18 cellular contexts compared by ENCODE assay signal in the genomic region with DNA sequence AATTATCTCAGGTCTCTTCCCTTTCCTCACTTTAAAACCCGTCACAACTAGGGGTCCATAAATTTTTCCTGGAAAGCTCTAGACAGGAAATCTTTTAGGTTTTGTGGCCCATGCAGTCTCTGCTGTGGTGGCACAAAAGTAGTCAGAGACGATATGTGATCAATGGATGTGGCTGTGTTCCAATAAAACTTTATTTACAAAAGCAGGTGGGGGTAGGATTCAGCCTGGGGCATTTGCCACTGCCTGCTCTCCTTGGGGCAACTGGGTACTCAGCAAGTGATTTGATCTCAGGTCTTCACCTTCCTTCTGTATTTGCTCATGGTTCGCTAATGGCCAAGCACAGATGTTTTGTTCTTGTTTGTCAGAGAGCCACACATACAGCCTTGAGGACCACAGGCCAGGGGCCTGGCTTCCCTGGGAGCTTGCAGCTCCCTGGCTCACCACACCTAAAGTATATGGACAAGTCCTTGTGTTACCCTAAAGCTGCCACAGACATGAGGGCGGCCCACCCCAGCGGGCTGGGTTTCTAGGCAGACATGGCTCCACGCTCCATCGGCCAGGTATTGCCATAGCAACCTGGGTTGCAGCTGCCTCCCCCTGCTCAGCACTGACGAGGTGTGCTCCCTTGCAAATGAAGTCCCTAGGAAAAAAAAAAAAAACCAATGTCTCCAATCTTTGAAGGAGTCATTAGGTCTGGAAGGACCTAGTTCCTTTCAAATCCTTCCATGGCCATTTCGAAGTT.
DNase-seq lines count a peak whose midpoint lies in the region; ATAC-seq, FAIRE-seq and TF ChIP-seq lines count a peak whose summit lies in the region.
"Had no signal": no experiment of that assay in that cellular context is flagged by ENCODE, and none has a peak within 500 bp of the region (broad histone marks: within the 10 kb centered on the region; RNA-seq: fewer than 3 reads in every experiment).

No MANE protein-coding gene starts in this region.

- H3K27me3 ChIP-seq in HepG2 (ENCODE audit: control insufficient read depth in 1 of 2, insufficient read depth in 2 of 2, low read length in 2 of 2) (peaks cover 3 to 30% of the 10 kb centered on the region in 2 experiments; a peak in 4 of 5 replicates), right lobe of liver (no peaks in the 10 kb centered on the region), thyroid gland (no peaks in the 10 kb centered on the region)
- H3K27me3 ChIP-seq: upper lobe of right lung had no signal

- no peak overlapping the region for H3K27ac ChIP-seq in HepG2 (ENCODE audit: extremely low read length, insufficient read depth, low read length)
- H3K27ac ChIP-seq in right lobe of liver = no peak overlapping the region
- H3K27ac ChIP-seq in thyroid gland = no peak overlapping the region
- H3K27ac ChIP-seq: upper lobe of right lung had no signal

- no peaks in the 10 kb centered on the region for H4K20me1 ChIP-seq in HepG2 (ENCODE audit: insufficient read depth, low read length)

- in situ Hi-C loops in HepG2 (cut with HindIII; ENCODE audit: extremely low pct_ligation_motif_present, low pct_unique_long_range_greater_than_20kb) = no loop called here

- WGBS in HepG2 (ENCODE audit: low lambda C conversion rate) = 54% methylated on average over 9 of the region's 9 CpGs
- 87% methylated on average over 8 of the region's 9 CpGs for whole genome bisulfite sequencing in right lobe of liver (ENCODE audit: insufficient coverage, low coverage, low lambda C conversion rate, missing lambda C conversion rate)
- 72 to 73% methylated on average over 9 of the region's 9 CpGs for WGBS in thyroid gland, 2 donors

- DNase-seq in HepG2 (ENCODE audit: low spot score) = no peak
- no peak for DNase-seq in right lobe of liver
- peak; percentile 98 for DNase-seq in NCI-H2171 (lab: John Stamatoyannopoulos, UW)
- DNase-seq in thyroid gland = peak; percentile 13 to 23
- DNase-seq in activated CD4-positive, alpha-beta T cell treated with anti-CD3 and anti-CD28 coated beads, Interleukin-2, amount 10 ng/mL, durations not matched to agents 24 days and 14 days = no peak
- DNase-seq in activated CD4-positive, alpha-beta T cell treated with anti-CD3 and anti-CD28 coated beads, Interleukin-2, amount 50 U/mL, for 1 hour = no peak
- DNase-seq: activated CD4-positive, alpha-beta T cell treated with anti-CD3 and anti-CD28 coated beads, Interleukin-2, amount 50 U/mL, for 4 hours; activated T-cell treated with anti-CD3 and anti-CD28 coated beads, Interleukin-2, amount 50 U/mL, for 24 hours; central memory CD4-positive, alpha-beta T cell; foreskin melanocyte; H7; occipital lobe; SIG-M5; stimulated activated CD4-positive, alpha-beta T cell treated with anti-CD3 and anti-CD28 coated beads, Interleukin-4, amount 100 ng/mL, for 4 hours; T1000; upper lobe of right lung had no signal

- H3K9ac ChIP-seq in HepG2 (ENCODE audit: insufficient read depth, low read depth, low read length) = no peak overlapping the region

- H3K4me3 Mint-ChIP-seq in brain = no peak overlapping the region
- no peak overlapping the region for H3K4me3 Mint-ChIP-seq in activated CD4-positive, alpha-beta T cell treated with anti-CD3 and anti-CD28 coated beads, Interleukin-2, amount 10 ng/mL, durations not matched to agents 24 days and 14 days
- H3K4me3 Mint-ChIP-seq: activated T-cell treated with anti-CD3 and anti-CD28 coated beads, Interleukin-2, amount 50 U/mL, for 24 hours had no signal

- no peaks in the 10 kb centered on the region for H3K79me2 ChIP-seq in HepG2 (ENCODE audit: insufficient read depth, low read length)

- no peak for TF ChIP-seq EP300 in HepG2 (IDR thresholded peaks at IDR 0.05; ENCODE audit: low read depth in 2 of 2, low read length in 2 of 2)
- TF ChIP-seq EP300 in HepG2 (CRISPR knock-in tag; IDR thresholded peaks at IDR 0.05; ENCODE audit: borderline replicate concordance) = no peak

- TF ChIP-seq RAD21 in HepG2 (CRISPR knock-in tag; IDR thresholded peaks at IDR 0.05) = no peak

- no peak overlapping the region for H2AFZ ChIP-seq in HepG2 (ENCODE audit: low read length)

- H3K4me1 Mint-ChIP-seq in brain = peaks cover 15% of the 10 kb centered on the region
- no peaks in the 10 kb centered on the region for H3K4me1 Mint-ChIP-seq in activated CD4-positive, alpha-beta T cell treated with anti-CD3 and anti-CD28 coated beads, Interleukin-2, amount 10 ng/mL, durations not matched to agents 24 days and 14 days

- H3K9me3 Mint-ChIP-seq in brain = no peaks in the 10 kb centered on the region
- no peaks in the 10 kb centered on the region for H3K9me3 Mint-ChIP-seq in activated CD4-positive, alpha-beta T cell treated with anti-CD3 and anti-CD28 coated beads, Interleukin-2, amount 10 ng/mL, durations not matched to agents 24 days and 14 days
- H3K9me3 Mint-ChIP-seq: activated T-cell treated with anti-CD3 and anti-CD28 coated beads, Interleukin-2, amount 50 U/mL, for 24 hours had no signal

- no peak for TF ChIP-seq CTCF in HepG2 (CRISPR knock-in tag; IDR thresholded peaks at IDR 0.05)
- no peak for TF ChIP-seq CTCF in right lobe of liver (IDR thresholded peaks at IDR 0.05)
- no peak for TF ChIP-seq CTCF in brain (conservative IDR thresholded peaks at IDR 0.05)
- TF ChIP-seq CTCF in thyroid gland (IDR thresholded peaks at IDR 0.05) = no peak

- H3K27ac Mint-ChIP-seq in brain = peak overlapping the region in 3 of 5 experiments; percentile 50 to 73 (median 73)
- no peak overlapping the region for H3K27ac Mint-ChIP-seq in activated CD4-positive, alpha-beta T cell treated with anti-CD3 and anti-CD28 coated beads, Interleukin-2, amount 10 ng/mL, durations not matched to agents 24 days and 14 days
- H3K27ac Mint-ChIP-seq: activated T-cell treated with anti-CD3 and anti-CD28 coated beads, Interleukin-2, amount 50 U/mL, for 24 hours had no signal

- no peaks in the 10 kb centered on the region for H3K9me3 ChIP-seq in HepG2 (ENCODE audit: low read length)
- H3K9me3 ChIP-seq in right lobe of liver = no peaks in the 10 kb centered on the region
- H3K9me3 ChIP-seq in thyroid gland = no peaks in the 10 kb centered on the region
- H3K9me3 ChIP-seq: upper lobe of right lung had no signal

- H3K27me3 Mint-ChIP-seq in brain = peaks cover 7% of the 10 kb centered on the region
- peaks cover 6% of the 10 kb centered on the region for H3K27me3 Mint-ChIP-seq in activated CD4-positive, alpha-beta T cell treated with anti-CD3 and anti-CD28 coated beads, Interleukin-2, amount 10 ng/mL, durations not matched to agents 24 days and 14 days
- H3K27me3 Mint-ChIP-seq: activated T-cell treated with anti-CD3 and anti-CD28 coated beads, Interleukin-2, amount 50 U/mL, for 24 hours had no signal

- H3K4me1 ChIP-seq in HepG2 (ENCODE audit: insufficient read depth, low read length) = peaks cover 7% of the 10 kb centered on the region; the same call in 1 of the 2 replicates
- no peaks in the 10 kb centered on the region for H3K4me1 ChIP-seq in right lobe of liver
- no peaks in the 10 kb centered on the region for H3K4me1 ChIP-seq in thyroid gland
- H3K4me1 ChIP-seq: upper lobe of right lung had no signal

- no peak for FAIRE-seq in HepG2 (lab: Jason Lieb, UNC)

- no peaks in the 10 kb centered on the region for H3K36me3 Mint-ChIP-seq in brain
- no peaks in the 10 kb centered on the region for H3K36me3 Mint-ChIP-seq in activated CD4-positive, alpha-beta T cell treated with anti-CD3 and anti-CD28 coated beads, Interleukin-2, amount 10 ng/mL, durations not matched to agents 24 days and 14 days (ENCODE audit: low read depth)

- intact Hi-C loops in HepG2 (cut with micrococcal nuclease; ENCODE audit: unreplicated experiment) = no loop called here
- intact Hi-C loops in right lobe of liver (cut with DNase I) = no loop called here
- intact Hi-C loops in thyroid gland (cut with DNase I) = no loop called here
- intact Hi-C loops in activated CD4-positive, alpha-beta T cell treated with anti-CD3 and anti-CD28 coated beads, Interleukin-2, amount 10 ng/mL, durations not matched to agents 24 days and 14 days (cut with micrococcal nuclease) = no loop called here

- CTCF ChIA-PET in HepG2 (lab: Yijun Ruan, JAX; ENCODE audit: low intra/inter-chr PET ratio, low total read pairs) = no interaction called here

- BruUV-seq in HepG2 (replicated peaks; lab: Mats Ljungman, UMichigan) = no TSS peak

- TF ChIP-seq POLR2A in HepG2 (IDR thresholded peaks at IDR 0.05; ENCODE audit: insufficient read depth in 1 of 2, low read depth in 2 of 2, low read length in 2 of 2) (no peak), right lobe of liver (IDR thresholded peaks at IDR 0.05) (no peak), thyroid gland (IDR thresholded peaks at IDR 0.05) (no peak)

- H3K4me3 ChIP-seq in HepG2 (replicated peaks in 1 of 3; ENCODE audit: insufficient read depth in 1 of 3, low read depth in 2 of 3, low read length in 3 of 3) (no peak overlapping the region), right lobe of liver (no peak overlapping the region), thyroid gland (replicated peaks in 1 of 3) (no peak overlapping the region)
- H3K4me3 ChIP-seq: upper lobe of right lung had no signal

- POLR2A ChIA-PET in HepG2 (lab: Yijun Ruan, JAX) = interaction anchor here (0.7 kb wide), 1 partner anchor 164 kb away, joined by 3 read pairs; no protein-coding TSS in a partner anchor

- H3K36me3 ChIP-seq in HepG2 (replicated peaks in 1 of 2; ENCODE audit: control insufficient read depth in 1 of 2, insufficient read depth in 2 of 2, low read length in 2 of 2) (no peaks in the 10 kb centered on the region), right lobe of liver (no peaks in the 10 kb centered on the region), thyroid gland (no peaks in the 10 kb centered on the region)
- H3K36me3 ChIP-seq: upper lobe of right lung had no signal

- H3K4me2 ChIP-seq in HepG2 (ENCODE audit: low read depth, low read length) = no peak overlapping the region

- ATAC-seq in HepG2 = no peak
- ATAC-seq in right lobe of liver = no peak
- no peak for ATAC-seq in GM21825 (IDR thresholded peaks at IDR 0.05; ENCODE audit: unreplicated experiment)
- ATAC-seq: upper lobe of right lung had no signal

Comparison
In these comparisons a context has a peak if more than half of its experiments do, and no peak if none do; other contexts are left out.
1. DNase-seq: peak in NCI-H2171 (single experiment) and thyroid gland (2 of 2); none in HepG2 (single experiment), right lobe of liver (0 of 3), activated CD4-positive, alpha-beta T cell treated with anti-CD3 and anti-CD28 coated beads, Interleukin-2, amount 10 ng/mL, durations not matched to agents 24 days and 14 days (single experiment) and activated CD4-positive, alpha-beta T cell treated with anti-CD3 and anti-CD28 coated beads, Interleukin-2, amount 50 U/mL, for 1 hour (single experiment).